Comparison of ENCODE assay signal across 8 cellular contexts in genomic region chr2:215454519-215454918, GRCh38. TPM values are rescaled to one million over a fixed set of nuclear protein-coding genes. Genes with fewer than 3 reads are reported as not detected.
DNase-seq lines count a peak whose midpoint lies in the region; ATAC-seq, FAIRE-seq and TF ChIP-seq lines count a peak whose summit lies in the region.

No MANE protein-coding gene starts in this region.

- H3K4me3 Mint-ChIP-seq in immature natural killer cell: no peak overlapping the region

- intact Hi-C loops in upper lobe of right lung (cut with DNase I): no loop called here

- peak; percentile 79 for TF ChIP-seq CTCF in upper lobe of right lung (IDR thresholded peaks at IDR 0.05)

- peak; percentile 41 for DNase-seq in D341Med (ENCODE audit: low spot score)
- peak; percentile 11 for DNase-seq in GM19240 (ENCODE audit: insufficient read length, low spot score)
- DNase-seq in HTR-8/SVneo (ENCODE audit: insufficient read length, low spot score): peak; percentile 38
- DNase-seq in immature natural killer cell: peak in 2 of 3 donors; percentile 10
- DNase-seq in upper lobe of right lung: no peak
- no peak for DNase-seq in caudate nucleus (lab: John Stamatoyannopoulos, UW)
- no peak for DNase-seq in activated gamma-delta T cell treated with Interleukin-2 at 50 U/mL for 16 hours

- H3K27ac Mint-ChIP-seq in immature natural killer cell: no peak overlapping the region

- peak; percentile 79 for ATAC-seq in upper lobe of right lung

- FAIRE-seq in HTR-8/SVneo (lab: Jason Lieb, UNC) (no peak), TTC549 (lab: Jason Lieb, UNC) (peak; percentile 87)

- no peaks in the 10 kb centered on the region for H3K27me3 ChIP-seq in upper lobe of right lung

- no peak overlapping the region for H3K27ac ChIP-seq in upper lobe of right lung
- no peak overlapping the region for H3K27ac ChIP-seq in caudate nucleus (ENCODE audit: low read depth, low read length)

- no peaks in the 10 kb centered on the region for H3K4me1 Mint-ChIP-seq in immature natural killer cell

- no peak overlapping the region for H3K4me3 ChIP-seq in upper lobe of right lung

- H3K36me3 ChIP-seq in upper lobe of right lung: no peaks in the 10 kb centered on the region

- no peaks in the 10 kb centered on the region for H3K9me3 ChIP-seq in upper lobe of right lung

- no peaks in the 10 kb centered on the region for H3K36me3 Mint-ChIP-seq in immature natural killer cell

- no peaks in the 10 kb centered on the region for H3K4me1 ChIP-seq in upper lobe of right lung

- H3K9me3 Mint-ChIP-seq in immature natural killer cell: no peaks in the 10 kb centered on the region

- H3K27me3 Mint-ChIP-seq in immature natural killer cell (ENCODE audit: low read depth in 3 of 3): peaks cover 0 to 6% (median 2%) of the 10 kb centered on the region in 3 donors

RNA-seq across cellular contexts. Expression of gene FN1, which starts 18.7 kb away (rescaled TPM):
- under 1 TPM in 1 of 3 donors, not detected in 2; 0.69 TPM for polyA plus RNA-seq in immature natural killer cell
- 955 TPM for total RNA-seq in upper lobe of right lung

Comparison
In these comparisons a context has a peak if more than half of its experiments do, and no peak if none do; other contexts are left out.
1. DNase-seq: peak in D341Med (single experiment), GM19240 (single experiment), HTR-8/SVneo (single experiment) and immature natural killer cell (2 of 3); none in upper lobe of right lung (single experiment), caudate nucleus (0 of 61) and activated gamma-delta T cell treated with Interleukin-2 at 50 U/mL for 16 hours (single experiment).